In the genomic region with DNA sequence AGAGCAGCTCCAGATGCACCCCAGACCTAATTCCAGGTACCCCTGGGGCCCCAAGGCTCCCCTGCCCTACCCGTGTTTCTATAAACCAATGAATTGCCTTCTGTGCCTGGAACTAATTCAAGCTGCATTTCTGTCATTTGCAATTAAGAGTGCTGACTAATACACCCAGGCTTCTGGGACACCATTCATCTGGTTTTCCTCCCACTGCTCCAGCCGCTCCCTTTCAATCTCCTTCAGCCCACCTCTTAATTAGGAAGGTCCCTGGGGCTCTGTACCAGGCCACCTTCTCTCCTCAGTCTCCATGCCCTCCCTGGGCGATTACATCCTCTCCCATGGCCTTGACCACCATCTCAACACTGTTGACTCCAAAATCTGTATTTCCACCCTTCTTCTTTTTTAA, we compare ENCODE assay signal across 19 cellular contexts. TPM values are rescaled to one million over a fixed set of nuclear protein-coding genes. Genes with fewer than 3 reads are reported as not detected.
DNase-seq lines count a peak whose midpoint lies in the region; ATAC-seq and TF ChIP-seq lines count a peak whose summit lies in the region.
"Had no signal": no experiment of that assay in that cellular context is flagged by ENCODE, and none has a peak within 500 bp of the region (broad histone marks: within the 10 kb centered on the region; RNA-seq: fewer than 3 reads in every experiment).

No MANE protein-coding gene starts in this region.

- H3K4me2 ChIP-seq in mesendoderm (ENCODE audit: low read length) (no peak overlapping the region), osteoblast (ENCODE audit: insufficient read depth, low read length) (no peak overlapping the region)
- H3K4me2 ChIP-seq: A549, BLaER1, GM23338 had no signal

- H2BK15ac ChIP-seq in mesendoderm (replicated peaks; ENCODE audit: low read depth) = no peak overlapping the region

- H3K27ac ChIP-seq in HEK293 (ENCODE audit: extremely low read depth, low read depth, low read length) (no peak overlapping the region), suprapubic skin (peak overlapping the region; percentile 56), mesendoderm (ENCODE audit: low read depth, low read length) (no peak overlapping the region), osteoblast (ENCODE audit: low read depth, low read length) (no peak overlapping the region)
- H3K27ac ChIP-seq: A549, BLaER1 had no signal

- no peak overlapping the region for H3K23ac ChIP-seq in mesendoderm (ENCODE audit: low read length)

- CTCF ChIA-PET in HEK293 (lab: Yijun Ruan, JAX) = interaction anchor here (1.0 kb wide), 1 partner anchor 15 kb away, joined by 3 read pairs; no protein-coding TSS in a partner anchor

- peak; percentile 25 for DNase-seq in renal cortical epithelial cell (ENCODE audit: low read depth)
- no peak for DNase-seq in suprapubic skin (ENCODE audit: low spot score in 2 of 2)
- DNase-seq in mesendoderm = no peak
- no peak for DNase-seq in activated naive CD4-positive, alpha-beta T cell (lab: John Stamatoyannopoulos, UW)
- no peak for DNase-seq in osteoblast (ENCODE audit: insufficient read length, low spot score, missing footprints)
- DNase-seq: CD4-positive, CD25-positive, alpha-beta regulatory T cell; DMS 273 treated with DMSO at 0.1 percent for 48 hours; H9; HFFc6 had no signal

- no peak overlapping the region for H3K9ac ChIP-seq in mesendoderm (ENCODE audit: low read length)
- H3K9ac ChIP-seq: BLaER1 had no signal

- H3K18ac ChIP-seq in mesendoderm (ENCODE audit: low read length) = no peak overlapping the region

- H3K79me2 ChIP-seq in mesendoderm (ENCODE audit: control insufficient read depth, insufficient read depth, low read length) (no peaks in the 10 kb centered on the region), osteoblast (ENCODE audit: insufficient read depth, low read length) (no peaks in the 10 kb centered on the region)

- H3K36me3 ChIP-seq in HEK293 (ENCODE audit: control insufficient read depth in 2 of 2, insufficient read depth in 1 of 2, low read length in 2 of 2) = no peaks in the 10 kb centered on the region
- H3K36me3 ChIP-seq in suprapubic skin = no peaks in the 10 kb centered on the region
- no peaks in the 10 kb centered on the region for H3K36me3 ChIP-seq in mesendoderm (ENCODE audit: control insufficient read depth, insufficient read depth, low read length)
- no peaks in the 10 kb centered on the region for H3K36me3 ChIP-seq in osteoblast (ENCODE audit: insufficient read depth, low read length)
- H3K36me3 ChIP-seq: BLaER1 had no signal

- no peak overlapping the region for H2AFZ ChIP-seq in osteoblast (ENCODE audit: low read length)
- H2AFZ ChIP-seq: GM23338 had no signal

- no peaks in the 10 kb centered on the region for H3K79me1 ChIP-seq in mesendoderm (ENCODE audit: low read length)

- H2AK5ac ChIP-seq in mesendoderm (ENCODE audit: low read length) = no peak overlapping the region

- WGBS in suprapubic skin = 45% methylated on average over 3 of the region's 3 CpGs
- no CpG with 5 or more reads among the region's 3 CpGs for WGBS in mesendoderm (ENCODE audit: extremely low coverage, insufficient coverage, low lambda C conversion rate)

- TF ChIP-seq CTCF in HEK293 (tag by site-specific recombination; IDR thresholded peaks at IDR 0.05) = no peak
- no peak for TF ChIP-seq CTCF in suprapubic skin (IDR thresholded peaks at IDR 0.05)
- no peak for TF ChIP-seq CTCF in osteoblast (IDR thresholded peaks at IDR 0.05; ENCODE audit: extremely low read depth, low read depth, low read length)

- no peak overlapping the region for H3K4ac ChIP-seq in mesendoderm (ENCODE audit: low read depth, low read length)

- no peak overlapping the region for H2BK120ac ChIP-seq in mesendoderm (ENCODE audit: low read depth, low read length)

- POLR2A ChIA-PET in HEK293 (lab: Yijun Ruan, JAX) = no interaction called here

- ATAC-seq in esophagus mucosa = peak; percentile 23
- ATAC-seq: A549, GM12878, GM23338 had no signal

- no peak overlapping the region for H4K8ac ChIP-seq in mesendoderm (ENCODE audit: low read depth, low read length)

- no peak overlapping the region for H3K56ac ChIP-seq in mesendoderm (ENCODE audit: low read length)

- no peak for TF ChIP-seq POLR2A in suprapubic skin (IDR thresholded peaks at IDR 0.05)

- H3K27me3 ChIP-seq in suprapubic skin (peaks cover 2% of the 10 kb centered on the region), mesendoderm (ENCODE audit: insufficient read depth, low read length, poor library complexity) (no peaks in the 10 kb centered on the region), osteoblast (ENCODE audit: insufficient read depth, low read length) (peaks cover 13% of the 10 kb centered on the region)
- H3K27me3 ChIP-seq: BLaER1 had no signal

- no peak overlapping the region for H2BK5ac ChIP-seq in mesendoderm (ENCODE audit: low read length)

- H4K20me1 ChIP-seq in osteoblast (ENCODE audit: insufficient read depth, low read length) = no peaks in the 10 kb centered on the region
- H4K20me1 ChIP-seq: BLaER1 had no signal

- TF ChIP-seq EP300 in suprapubic skin (IDR thresholded peaks at IDR 0.05) = no peak

- no peak overlapping the region for H4K5ac ChIP-seq in mesendoderm (ENCODE audit: low read length)

- H3K4me1 ChIP-seq in HEK293 (ENCODE audit: control insufficient read depth, insufficient read depth, low read length) = no peaks in the 10 kb centered on the region
- H3K4me1 ChIP-seq in suprapubic skin = peaks cover 9% of the 10 kb centered on the region
- H3K4me1 ChIP-seq in mesendoderm (ENCODE audit: control insufficient read depth, low read depth, low read length) = no peaks in the 10 kb centered on the region
- no peaks in the 10 kb centered on the region for H3K4me1 ChIP-seq in osteoblast (ENCODE audit: insufficient read depth, low read length)
- H3K4me1 ChIP-seq: A549 had no signal

- H3K9me3 ChIP-seq in HEK293 (ENCODE audit: control insufficient read depth, insufficient read depth, low read depth, low read length) (no peaks in the 10 kb centered on the region), suprapubic skin (no peaks in the 10 kb centered on the region), osteoblast (ENCODE audit: low read depth, low read length) (no peaks in the 10 kb centered on the region)
- H3K9me3 ChIP-seq: A549, BLaER1 had no signal

- H3K4me3 ChIP-seq in HEK293 (ENCODE audit: low read depth, low read length) = no peak overlapping the region
- no peak overlapping the region for H3K4me3 ChIP-seq in suprapubic skin
- H3K4me3 ChIP-seq in mesendoderm (ENCODE audit: low read length) = no peak overlapping the region
- no peak overlapping the region for H3K4me3 ChIP-seq in osteoblast (ENCODE audit: insufficient read depth, low read length)
- H3K4me3 ChIP-seq: A549, BLaER1, GM12878, GM23338 had no signal

TF ChIP-seq in HEK293, 187 proteins besides CTCF, POLR2A, EP300 and RAD21:
- peak; percentile 28 for TF ChIP-seq ZFHX2 (tag by site-specific recombination; conservative IDR thresholded peaks at IDR 0.05)
- peak; percentile 67 for TF ChIP-seq EGR2 (tag by site-specific recombination; IDR thresholded peaks at IDR 0.05; ENCODE audit: low read depth)
- TF ChIP-seq ZNF768 (tag by site-specific recombination; IDR thresholded peaks at IDR 0.05) = no peak

RNA-seq across cellular contexts. Expression of a gene that starts 9.4 kb away (rescaled TPM):
- total RNA-seq in esophagus mucosa = 61.7 TPM
- total RNA-seq in renal cortical epithelial cell = 8.5 and 33.2 TPM in 2 replicates
- total RNA-seq in suprapubic skin = 100 to 1,000 TPM in 3 of 4 donors, 10 to 100 TPM in 1; 76.0 to 268 (median 186) TPM
- 1.1 TPM for polyA plus RNA-seq in mesendoderm (2013, experiment 1 of 2)
- polyA plus RNA-seq in mesendoderm (2013, experiment 2 of 2) = 1.2 TPM
- not detected in 2 replicates for total RNA-seq in osteoblast
- total RNA-seq: CD4-positive, CD25-positive, alpha-beta regulatory T cell; G401; GM12878; HT1080 had no signal
- polyA plus RNA-seq: AG04450; CD4-positive, CD25-positive, alpha-beta regulatory T cell; GM12878; IgD-negative memory B cell had no signal

RNA-seq across cellular contexts. Expression of a gene that starts 12.0 kb away (rescaled TPM):
- 1.4 TPM for total RNA-seq in esophagus mucosa
- total RNA-seq in renal cortical epithelial cell = 9.0 and 15.5 TPM in 2 replicates
- 10 to 100 TPM; 13.7 to 41.4 (median 35.5) TPM for total RNA-seq in suprapubic skin
- 0.15 TPM for polyA plus RNA-seq in mesendoderm (2013, experiment 1 of 2)
- 0.15 TPM for polyA plus RNA-seq in mesendoderm (2013, experiment 2 of 2)
- not detected in 2 replicates for total RNA-seq in osteoblast
- total RNA-seq: CD4-positive, CD25-positive, alpha-beta regulatory T cell; G401; GM12878; H9; HFFc6; HT1080 had no signal
- polyA plus RNA-seq: A549; AG04450; CD4-positive, CD25-positive, alpha-beta regulatory T cell; GM12878; GM23338; IgD-negative memory B cell had no signal

RNA-seq across cellular contexts. Expression of a gene that starts 16.7 kb away (rescaled TPM):
- total RNA-seq in esophagus mucosa (78.8 TPM), renal cortical epithelial cell (0.20 and 1.0 TPM in 2 replicates), suprapubic skin (100 to 1,000 TPM in 2 of 4 donors, 10 to 100 TPM in 2; 45.8 to 164 (median 123) TPM), osteoblast (not detected in 2 replicates)
- polyA plus RNA-seq in mesendoderm (2013, experiment 1 of 2) = 0.46 TPM
- 0.49 TPM for polyA plus RNA-seq in mesendoderm (2013, experiment 2 of 2)
- total RNA-seq: CD4-positive, CD25-positive, alpha-beta regulatory T cell; GM12878; HT1080 had no signal
- polyA plus RNA-seq: AG04450, GM12878, GM23338, IgD-negative memory B cell had no signal

RNA-seq across cellular contexts. Expression of a gene that starts 21.2 kb away (rescaled TPM):
- 2.0 TPM for total RNA-seq in esophagus mucosa
- total RNA-seq in renal cortical epithelial cell = not detected in 2 replicates
- 10 to 100 TPM in 3 of 4 donors, 1 to 10 TPM in 1; 5.3 to 15.2 (median 11.8) TPM for total RNA-seq in suprapubic skin
- polyA plus RNA-seq in mesendoderm (2013, experiment 1 of 2) = 0.81 TPM
- polyA plus RNA-seq in mesendoderm (2013, experiment 2 of 2) = 0.83 TPM
- not detected in 2 replicates for total RNA-seq in osteoblast
- total RNA-seq: CD4-positive, CD25-positive, alpha-beta regulatory T cell; G401; HFFc6; HT1080 had no signal
- polyA plus RNA-seq: A549; AG04450; CD4-positive, CD25-positive, alpha-beta regulatory T cell; IgD-negative memory B cell had no signal

Comparison
In these comparisons a context has a peak if more than half of its experiments do, and no peak if none do; other contexts are left out.
1. RNA of a gene that starts 16.7 kb away (total RNA-seq): 45.8 to 164 TPM in suprapubic skin and 78.8 TPM in esophagus mucosa (single experiment); 0.20 to 1.0 TPM in renal cortical epithelial cell and not detected in osteoblast; every median in the first group is over 10 times any median in the second.